ENCODE assay signal across 8 cellular contexts in genomic region chr9:111938427-111938800, GRCh38. TPM values are rescaled to one million over a fixed set of nuclear protein-coding genes. Genes with fewer than 3 reads are reported as not detected.
DNase-seq lines count a peak whose midpoint lies in the region; ATAC-seq and TF ChIP-seq lines count a peak whose summit lies in the region.

No MANE protein-coding gene starts in this region.

- peak; percentile 19 for TF ChIP-seq POLR2A in GM19099 (IDR thresholded peaks at IDR 0.05; ENCODE audit: extremely low read depth, insufficient read length, low read depth)

- no peak for DNase-seq in Caco-2
- DNase-seq in activated T-helper 1 cell treated with anti-CD3 and anti-CD28 coated beads, Interleukin-12 subunit alpha, Interleukin-12 subunit beta, Interleukin-2, Interleukin-4 antibody, amounts not matched to agents 30 ng/mL and 10 ng/mL and 1 ng/mL, durations not matched to agents 14 hours and 24 hours and 36 hours (ENCODE audit: low spot score): no peak
- no peak for DNase-seq in naive B cell
- no peak for DNase-seq in T-helper 9 cell
- no peak for DNase-seq in tibial artery
- DNase-seq in AG08395 (ENCODE audit: low spot score): no peak
- DNase-seq in NCI-H226: no peak

- ATAC-seq in naive B cell (ENCODE audit: low read depth in 2 of 2): peak in 1 of 2 donors; percentile 45

- H3K4me1 ChIP-seq in Caco-2: no peaks in the 10 kb centered on the region
- H3K4me1 ChIP-seq in tibial artery: no peaks in the 10 kb centered on the region

- H3K9me3 ChIP-seq in Caco-2: no peaks in the 10 kb centered on the region
- no peaks in the 10 kb centered on the region for H3K9me3 ChIP-seq in tibial artery

- intact Hi-C loops in Caco-2 (cut with micrococcal nuclease; ENCODE audit: unreplicated experiment): no loop called here
- intact Hi-C loops in activated T-helper 1 cell treated with anti-CD3 and anti-CD28 coated beads, Interleukin-12 subunit alpha, Interleukin-12 subunit beta, Interleukin-2, Interleukin-4 antibody, amounts not matched to agents 30 ng/mL and 10 ng/mL and 1 ng/mL, durations not matched to agents 14 hours and 24 hours and 36 hours (cut with micrococcal nuclease): loop anchor here (1.0 kb wide), 5 partner anchors 22 to 99 kb away; no protein-coding TSS in a partner anchor
- intact Hi-C loops in tibial artery (cut with DNase I; ENCODE audit: low total_unique reads): no loop called here

- H3K4me3 Mint-ChIP-seq in Caco-2 (ENCODE audit: unreplicated experiment) (no peak overlapping the region), naive B cell (peak overlapping the region in 7 of 8 donors; percentile 11 to 88 (median 63))
- H3K4me3 Mint-ChIP-seq in activated T-helper 1 cell treated with anti-CD3 and anti-CD28 coated beads, Interleukin-12 subunit alpha, Interleukin-12 subunit beta, Interleukin-2, Interleukin-4 antibody, amounts not matched to agents 30 ng/mL and 10 ng/mL and 1 ng/mL, durations not matched to agents 14 hours and 24 hours and 36 hours: peak overlapping the region; percentile 52

- H3K27me3 Mint-ChIP-seq in Caco-2 (ENCODE audit: insufficient read depth, unreplicated experiment) (no peaks in the 10 kb centered on the region), naive B cell (no peaks in the 10 kb centered on the region)
- no peaks in the 10 kb centered on the region for H3K27me3 Mint-ChIP-seq in activated T-helper 1 cell treated with anti-CD3 and anti-CD28 coated beads, Interleukin-12 subunit alpha, Interleukin-12 subunit beta, Interleukin-2, Interleukin-4 antibody, amounts not matched to agents 30 ng/mL and 10 ng/mL and 1 ng/mL, durations not matched to agents 14 hours and 24 hours and 36 hours (ENCODE audit: insufficient read depth)

- H3K36me3 Mint-ChIP-seq in Caco-2 (ENCODE audit: insufficient read depth, unreplicated experiment): peaks cover 30% of the 10 kb centered on the region
- H3K36me3 Mint-ChIP-seq in activated T-helper 1 cell treated with anti-CD3 and anti-CD28 coated beads, Interleukin-12 subunit alpha, Interleukin-12 subunit beta, Interleukin-2, Interleukin-4 antibody, amounts not matched to agents 30 ng/mL and 10 ng/mL and 1 ng/mL, durations not matched to agents 14 hours and 24 hours and 36 hours (ENCODE audit: low read depth): peaks cover 35% of the 10 kb centered on the region
- peaks cover 6 to 22% of the 10 kb centered on the region in 2 donors for H3K36me3 Mint-ChIP-seq in naive B cell

- no peak overlapping the region for H3K4me3 ChIP-seq in Caco-2 (ENCODE audit: low read depth, low read length)
- no peak overlapping the region for H3K4me3 ChIP-seq in tibial artery

- H3K4me1 Mint-ChIP-seq in Caco-2 (ENCODE audit: low read depth, unreplicated experiment) (peaks cover 7% of the 10 kb centered on the region), naive B cell (peaks cover 30 to 39% (median 36%) of the 10 kb centered on the region in 3 donors)
- H3K4me1 Mint-ChIP-seq in activated T-helper 1 cell treated with anti-CD3 and anti-CD28 coated beads, Interleukin-12 subunit alpha, Interleukin-12 subunit beta, Interleukin-2, Interleukin-4 antibody, amounts not matched to agents 30 ng/mL and 10 ng/mL and 1 ng/mL, durations not matched to agents 14 hours and 24 hours and 36 hours (ENCODE audit: low read depth): peaks cover 31% of the 10 kb centered on the region

- TF ChIP-seq CTCF in Caco-2 (IDR thresholded peaks at IDR 0.05; ENCODE audit: insufficient read depth in 1 of 2, low read depth in 1 of 2, low read length in 1 of 2, severe bottlenecking in 1 of 2, unreplicated experiment in 1 of 2) (no peak), tibial artery (IDR thresholded peaks at IDR 0.05) (no peak)

- H3K9me3 Mint-ChIP-seq in Caco-2 (ENCODE audit: unreplicated experiment) (no peaks in the 10 kb centered on the region), naive B cell (peaks cover 0 to 7% (median 0%) of the 10 kb centered on the region in 7 donors)
- peaks cover 8% of the 10 kb centered on the region for H3K9me3 Mint-ChIP-seq in activated T-helper 1 cell treated with anti-CD3 and anti-CD28 coated beads, Interleukin-12 subunit alpha, Interleukin-12 subunit beta, Interleukin-2, Interleukin-4 antibody, amounts not matched to agents 30 ng/mL and 10 ng/mL and 1 ng/mL, durations not matched to agents 14 hours and 24 hours and 36 hours

- H3K27ac Mint-ChIP-seq in Caco-2 (ENCODE audit: unreplicated experiment) (peak overlapping the region; percentile 4), naive B cell (peak overlapping the region in 5 of 6 donors; percentile 34 to 96 (median 90))
- H3K27ac Mint-ChIP-seq in activated T-helper 1 cell treated with anti-CD3 and anti-CD28 coated beads, Interleukin-12 subunit alpha, Interleukin-12 subunit beta, Interleukin-2, Interleukin-4 antibody, amounts not matched to agents 30 ng/mL and 10 ng/mL and 1 ng/mL, durations not matched to agents 14 hours and 24 hours and 36 hours: peak overlapping the region; percentile 64

- no peak overlapping the region for H3K27ac ChIP-seq in tibial artery

- POLR2A ChIA-PET in Caco-2 (lab: Charles Lee): no interaction called here

- CTCF ChIA-PET in Caco-2 (lab: Charles Lee): no interaction called here

- H3K27me3 ChIP-seq in Caco-2 (replicated peaks; ENCODE audit: control insufficient read depth, insufficient read depth, low read length) (no peaks in the 10 kb centered on the region), tibial artery (no peaks in the 10 kb centered on the region)

- no TSS peak for BruUV-seq in Caco-2 (replicated peaks; lab: Mats Ljungman, UMichigan)

- H3K36me3 ChIP-seq in Caco-2 (ENCODE audit: control insufficient read depth, insufficient read depth, low read length) (no peaks in the 10 kb centered on the region), tibial artery (peaks cover 10 to 13% (median 10%) of the 10 kb centered on the region in 3 donors)

RNA-seq across cellular contexts. Expression of gene UGCG, which starts 41.8 kb away (rescaled TPM):
- total RNA-seq in Caco-2 (2022): 25.0 and 26.7 TPM in 2 replicates
- 22.6 and 22.9 TPM in 2 replicates for total RNA-seq in activated T-helper 1 cell treated with anti-CD3 and anti-CD28 coated beads, Interleukin-12 subunit alpha, Interleukin-12 subunit beta, Interleukin-2, Interleukin-4 antibody, amounts not matched to agents 30 ng/mL and 10 ng/mL and 1 ng/mL, durations not matched to agents 14 hours and 24 hours and 36 hours
- polyA plus RNA-seq in naive B cell (ENCODE audit: low read depth in 6 of 6): 10 to 100 TPM; 21.9 to 53.5 (median 31.0) TPM

Comparison
In these comparisons a context has a peak if more than half of its experiments do, and no peak if none do; other contexts are left out.
1. H3K27ac Mint-ChIP-seq: peak in every context shown above with its lines; median percentile 90 in naive B cell; 64 in activated T-helper 1 cell treated with anti-CD3 and anti-CD28 coated beads, Interleukin-12 subunit alpha, Interleukin-12 subunit beta, Interleukin-2, Interleukin-4 antibody, amounts not matched to agents 30 ng/mL and 10 ng/mL and 1 ng/mL, durations not matched to agents 14 hours and 24 hours and 36 hours; 4 in Caco-2.